Comparison of ENCODE assay signal across 26 cellular contexts in genomic region chr9:26077860-26078259, GRCh38.
"Had no signal": no experiment of that assay in that cellular context is flagged by ENCODE, and none has a peak within 500 bp of the region (broad histone marks: within the 10 kb centered on the region; RNA-seq: fewer than 3 reads in every experiment).

No MANE protein-coding gene starts in this region.

- H3K4me2 ChIP-seq: hepatocyte had no signal

- H3K36me3 ChIP-seq: colonic mucosa, gastrocnemius medialis, thoracic aorta, upper lobe of left lung had no signal

- H3K4me1 ChIP-seq: colonic mucosa, gastrocnemius medialis, upper lobe of left lung had no signal

- ATAC-seq: activated CD4-positive, alpha-beta T cell treated with anti-CD3 and anti-CD28 coated beads for 36 hours; activated CD8-positive, alpha-beta memory T cell treated with anti-CD3 and anti-CD28 coated beads, Interleukin-2, amount 10 ng/mL, durations not matched to agents 7 days and 5 days; activated CD8-positive, alpha-beta T cell treated with anti-CD3 and anti-CD28 coated beads, Interleukin-2, amount 10 ng/mL, durations not matched to agents 7 days and 5 days; gastrocnemius medialis; naive thymus-derived CD8-positive, alpha-beta T cell; right cardiac atrium; T-helper 17 cell had no signal

- DNase-seq: activated CD4-positive, alpha-beta T cell treated with anti-CD3 and anti-CD28 coated beads for 36 hours; activated CD4-positive, CD25-positive, alpha-beta regulatory T cell; activated CD8-positive, alpha-beta memory T cell treated with anti-CD3 and anti-CD28 coated beads, Interleukin-2, amount 10 ng/mL, durations not matched to agents 7 days and 5 days; activated CD8-positive, alpha-beta T cell treated with anti-CD3 and anti-CD28 coated beads, Interleukin-2, amount 10 ng/mL, durations not matched to agents 7 days and 5 days; activated T-cell treated with anti-CD3 and anti-CD28 coated beads, Interleukin-2, amount 50 U/mL, for 48 hours; anterior cingulate cortex; colonic mucosa; effector memory CD4-positive, alpha-beta T cell; erythroblast; gastrocnemius medialis; midbrain; naive thymus-derived CD8-positive, alpha-beta T cell; stimulated activated CD4-positive, alpha-beta T cell treated with anti-CD3 and anti-CD28 coated beads, Interleukin-12 subunit alpha, Interleukin-12 subunit beta, amount 100 ng/mL, for 4 hours; stimulated activated CD4-positive, alpha-beta T cell treated with anti-CD3 and anti-CD28 coated beads, Interleukin-4, amount 100 ng/mL, for 1 hour; T-helper 17 cell had no signal

- H3K36me3 Mint-ChIP-seq: activated CD8-positive, alpha-beta memory T cell treated with anti-CD3 and anti-CD28 coated beads, Interleukin-2, amount 10 ng/mL, durations not matched to agents 7 days and 5 days; activated naive CD8-positive, alpha-beta T cell; memory B cell had no signal

- H2AFZ ChIP-seq: hepatocyte had no signal

- H3K27ac ChIP-seq: colonic mucosa, gastrocnemius medialis, hepatocyte, thoracic aorta, upper lobe of left lung had no signal

- FAIRE-seq: bronchial epithelial cell, keratinocyte had no signal

- H3K4me1 Mint-ChIP-seq: activated CD4-positive, alpha-beta T cell treated with anti-CD3 and anti-CD28 coated beads for 36 hours; activated CD8-positive, alpha-beta memory T cell treated with anti-CD3 and anti-CD28 coated beads, Interleukin-2, amount 10 ng/mL, durations not matched to agents 7 days and 5 days; memory B cell; naive thymus-derived CD8-positive, alpha-beta T cell; neural crest cell; T-helper 17 cell had no signal

- H3K27me3 Mint-ChIP-seq: activated CD4-positive, alpha-beta T cell treated with anti-CD3 and anti-CD28 coated beads for 36 hours; activated CD8-positive, alpha-beta memory T cell treated with anti-CD3 and anti-CD28 coated beads, Interleukin-2, amount 10 ng/mL, durations not matched to agents 7 days and 5 days; activated naive CD8-positive, alpha-beta T cell; memory B cell; naive thymus-derived CD8-positive, alpha-beta T cell; stimulated activated naive CD8-positive, alpha-beta T cell treated with anti-CD3 and anti-CD28 coated beads, Interleukin-15, Interleukin-2, amounts not matched to agents 100 ng/mL and 50 ng/mL, for 24 hours; T-helper 17 cell had no signal

- H3K4me3 ChIP-seq: colonic mucosa, gastrocnemius medialis, hepatocyte, thoracic aorta, upper lobe of left lung had no signal

- H3K27ac Mint-ChIP-seq: activated CD4-positive, alpha-beta T cell treated with anti-CD3 and anti-CD28 coated beads for 36 hours; activated CD8-positive, alpha-beta memory T cell treated with anti-CD3 and anti-CD28 coated beads, Interleukin-2, amount 10 ng/mL, durations not matched to agents 7 days and 5 days; activated CD8-positive, alpha-beta T cell treated with anti-CD3 and anti-CD28 coated beads, Interleukin-2, amount 10 ng/mL, durations not matched to agents 7 days and 5 days; activated naive CD8-positive, alpha-beta T cell; activated T-helper 2 cell treated with anti-CD3 and anti-CD28 coated beads, Interferon-gamma antibody, Interleukin-2, Interleukin-4, amounts not matched to agents 10 μg/mL and 5 μg/mL and 100 μg/mL, durations not matched to agents 14 hours and 24 hours and 36 hours; memory B cell; naive thymus-derived CD8-positive, alpha-beta T cell; stimulated activated naive CD8-positive, alpha-beta T cell treated with anti-CD3 and anti-CD28 coated beads, Interleukin-15, Interleukin-2, amounts not matched to agents 100 ng/mL and 50 ng/mL, for 24 hours; T-helper 17 cell had no signal

- H3K79me2 ChIP-seq: hepatocyte had no signal

- H3K4me3 Mint-ChIP-seq: activated CD4-positive, alpha-beta T cell treated with anti-CD3 and anti-CD28 coated beads for 36 hours; activated CD8-positive, alpha-beta memory T cell treated with anti-CD3 and anti-CD28 coated beads, Interleukin-2, amount 10 ng/mL, durations not matched to agents 7 days and 5 days; activated CD8-positive, alpha-beta T cell treated with anti-CD3 and anti-CD28 coated beads, Interleukin-2, amount 10 ng/mL, durations not matched to agents 7 days and 5 days; activated naive CD8-positive, alpha-beta T cell; memory B cell; naive thymus-derived CD8-positive, alpha-beta T cell; neural crest cell; stimulated activated naive CD8-positive, alpha-beta T cell treated with anti-CD3 and anti-CD28 coated beads, Interleukin-15, Interleukin-2, amounts not matched to agents 100 ng/mL and 50 ng/mL, for 24 hours; T-helper 17 cell had no signal

- H3K27me3 ChIP-seq: colonic mucosa, gastrocnemius medialis, hepatocyte, upper lobe of left lung had no signal

- H3K9me3 ChIP-seq: colonic mucosa, gastrocnemius medialis, thoracic aorta had no signal
